Comparison of ENCODE assay signal across 10 cellular contexts in genomic region chr17:9959377-9959981, GRCh38. TPM values are rescaled to one million over a fixed set of nuclear protein-coding genes. Genes with fewer than 3 reads are reported as not detected.
DNase-seq lines count a peak whose midpoint lies in the region; ATAC-seq and TF ChIP-seq lines count a peak whose summit lies in the region.
"Had no signal": no experiment of that assay in that cellular context is flagged by ENCODE, and none has a peak within 500 bp of the region (broad histone marks: within the 10 kb centered on the region; RNA-seq: fewer than 3 reads in every experiment).

No MANE protein-coding gene starts in this region.

- no peak overlapping the region for H3K4me3 ChIP-seq in RWPE2 (ENCODE audit: severe bottlenecking)
- no peak overlapping the region for H3K4me3 ChIP-seq in effector memory CD4-positive, alpha-beta T cell (ENCODE audit: insufficient read depth, low read depth, low read length, poor library complexity, severe bottlenecking)
- H3K4me3 ChIP-seq: upper lobe of left lung had no signal

- H3K27ac ChIP-seq in RWPE2 (ENCODE audit: poor library complexity, severe bottlenecking) = no peak overlapping the region
- H3K27ac ChIP-seq in effector memory CD4-positive, alpha-beta T cell (ENCODE audit: insufficient read depth, low read length, poor library complexity, severe bottlenecking) = no peak overlapping the region
- H3K27ac ChIP-seq: upper lobe of left lung had no signal

- H3K4me3 Mint-ChIP-seq in endothelial cell (ENCODE audit: unreplicated experiment) = no peak overlapping the region

- peaks cover 7% of the 10 kb centered on the region for H3K27me3 ChIP-seq in RWPE2 (ENCODE audit: insufficient read depth, poor library complexity, severe bottlenecking)
- H3K27me3 ChIP-seq in effector memory CD4-positive, alpha-beta T cell (replicated peaks; ENCODE audit: control insufficient read depth, insufficient read depth, low read length, poor library complexity, severe bottlenecking) = no peaks in the 10 kb centered on the region

- TF ChIP-seq CTCF in GM13976 (IDR thresholded peaks at IDR 0.05; ENCODE audit: borderline replicate concordance, control extremely low read depth, extremely low read depth, insufficient read depth, missing control alignments) = peak; percentile 55
- peak; percentile 70 for TF ChIP-seq CTCF in RWPE2 (IDR thresholded peaks at IDR 0.05; ENCODE audit: poor library complexity, severe bottlenecking)
- peak; percentile 56 for TF ChIP-seq CTCF in endothelial cell (IDR thresholded peaks at IDR 0.05; ENCODE audit: unreplicated experiment)

- peaks cover 4% of the 10 kb centered on the region for H3K36me3 Mint-ChIP-seq in endothelial cell (ENCODE audit: low read depth, unreplicated experiment)

- H3K9me3 Mint-ChIP-seq in endothelial cell (ENCODE audit: unreplicated experiment) = no peaks in the 10 kb centered on the region

- H3K9me3 ChIP-seq in RWPE2 (ENCODE audit: severe bottlenecking) = no peaks in the 10 kb centered on the region
- H3K9me3 ChIP-seq in effector memory CD4-positive, alpha-beta T cell (ENCODE audit: control insufficient read depth, low read length) = no peaks in the 10 kb centered on the region
- H3K9me3 ChIP-seq: upper lobe of left lung had no signal

- peaks cover 4% of the 10 kb centered on the region for H3K27me3 Mint-ChIP-seq in endothelial cell (ENCODE audit: unreplicated experiment)

- in situ Hi-C loops in ACHN (cut with HindIII; ENCODE audit: low pct_ligation_motif_present, low pct_unique_long_range_greater_than_20kb, low sequenced_read_pairs) = no loop called here
- in situ Hi-C loops in GM13976 (cut with MboI; ENCODE audit: low sequenced_read_pairs, unreplicated experiment) = loop anchor here (25.0 kb wide), 1 partner anchor 653 kb away; no protein-coding TSS in a partner anchor

- no peaks in the 10 kb centered on the region for H3K4me1 ChIP-seq in RWPE2 (ENCODE audit: insufficient read depth, poor library complexity, severe bottlenecking)
- no peaks in the 10 kb centered on the region for H3K4me1 ChIP-seq in effector memory CD4-positive, alpha-beta T cell (ENCODE audit: control insufficient read depth, insufficient read depth, low read length, poor library complexity, severe bottlenecking)
- H3K4me1 ChIP-seq: upper lobe of left lung had no signal

- H3K27ac Mint-ChIP-seq in endothelial cell (ENCODE audit: unreplicated experiment) = no peak overlapping the region

- ATAC-seq in RWPE2 (ENCODE audit: low read depth) = peak; percentile 80

- H3K36me3 ChIP-seq in RWPE2 (ENCODE audit: low read depth) = no peaks in the 10 kb centered on the region
- H3K36me3 ChIP-seq in effector memory CD4-positive, alpha-beta T cell (ENCODE audit: control insufficient read depth, insufficient read depth, low read length) = no peaks in the 10 kb centered on the region

- peaks cover 7% of the 10 kb centered on the region for H3K4me1 Mint-ChIP-seq in endothelial cell (ENCODE audit: unreplicated experiment)

- DNase-seq in ACHN (peak; percentile 48), GM13976 (ENCODE audit: low spot score) (peak; percentile 84), RWPE2 (ENCODE audit: low spot score) (no peak), endothelial cell (ENCODE audit: low spot score) (peak; percentile 80), nucleus accumbens (lab: John Stamatoyannopoulos, UW) (peak in 45 of 56 donors; percentile 6 to 82 (median 42)), NCI-H1417 treated with DMSO at 0.1 percent for 48 hours (lab: John Stamatoyannopoulos, UW) (no peak), T1000 (lab: John Stamatoyannopoulos, UW) (no peak)
- DNase-seq in effector memory CD4-positive, alpha-beta T cell = no peak
- DNase-seq: upper lobe of left lung had no signal

RNA-seq across cellular contexts. Expression of gene RCVRN, which starts 54.4 kb away (rescaled TPM):
- not detected for total RNA-seq in endothelial cell (ENCODE audit: unreplicated experiment)
- total RNA-seq: endothelial cell of umbilical vein had no signal

Comparison
In these comparisons a context has a peak if more than half of its experiments do, and no peak if none do; other contexts are left out.
1. DNase-seq: peak in ACHN (single experiment), GM13976 (single experiment), endothelial cell (single experiment) and nucleus accumbens (45 of 56); none in RWPE2 (single experiment), effector memory CD4-positive, alpha-beta T cell (0 of 3), NCI-H1417 treated with DMSO at 0.1 percent for 48 hours (single experiment) and T1000 (single experiment).
2. Peak in every context shown above with its lines, with median percentiles within 50 percentile points of each other: CTCF ChIP-seq.